16 cellular contexts compared by ENCODE assay signal in the genomic region with DNA sequence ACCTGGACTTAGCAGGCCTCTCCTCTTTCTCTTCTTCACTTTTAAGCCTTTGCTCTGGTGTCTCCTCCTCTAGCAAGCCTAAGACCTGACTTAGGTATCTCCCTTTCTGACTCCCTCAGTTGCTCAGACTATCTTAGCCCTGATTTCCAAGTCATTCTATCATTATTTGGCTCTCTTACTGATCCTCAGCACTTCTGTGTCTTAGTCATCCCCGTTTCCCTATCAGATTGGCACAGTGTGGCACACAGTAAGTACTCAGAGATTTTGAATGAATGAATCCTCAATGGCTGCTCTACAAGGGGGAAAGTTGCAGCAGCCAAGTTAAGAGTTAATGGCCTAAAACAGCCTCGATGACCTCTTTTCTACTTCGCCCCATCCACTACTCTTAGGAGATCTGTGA.
"Had no signal": no experiment of that assay in that cellular context is flagged by ENCODE, and none has a peak within 500 bp of the region (broad histone marks: within the 10 kb centered on the region; RNA-seq: fewer than 3 reads in every experiment).

No MANE protein-coding gene starts in this region.

- H3K9me3 ChIP-seq: ascending aorta, breast epithelium, esophagus muscularis mucosa, psoas muscle, sigmoid colon, stomach, vagina had no signal

- H3K9me3 Mint-ChIP-seq: activated CD4-positive, alpha-beta memory T cell treated with anti-CD3 and anti-CD28 coated beads, Interleukin-2, amount 10 ng/mL, durations not matched to agents 7 days and 5 days; activated T-cell treated with anti-CD3 and anti-CD28 coated beads, Interleukin-2, amount 50 U/mL, for 24 hours; nephron progenitor cell had no signal

- ATAC-seq: psoas muscle had no signal

- H3K4me3 Mint-ChIP-seq: activated CD4-positive, alpha-beta memory T cell treated with anti-CD3 and anti-CD28 coated beads, Interleukin-2, amount 10 ng/mL, durations not matched to agents 7 days and 5 days; activated naive CD4-positive, alpha-beta T cell treated with anti-CD3 and anti-CD28 coated beads, Interleukin-2, amount 10 ng/mL, durations not matched to agents 7 days and 5 days; activated T-cell treated with anti-CD3 and anti-CD28 coated beads, Interleukin-2, amount 50 U/mL, for 24 hours; nephron progenitor cell had no signal

- H3K4me1 ChIP-seq: breast epithelium, psoas muscle had no signal

- H3K27ac ChIP-seq: ascending aorta, breast epithelium, WERI-Rb-1 had no signal

- H3K27me3 ChIP-seq: ascending aorta, breast epithelium, dorsolateral prefrontal cortex, esophagus muscularis mucosa, sigmoid colon, stomach, vagina had no signal

- H3K36me3 ChIP-seq: ascending aorta, breast epithelium, esophagus muscularis mucosa, sigmoid colon, stomach, vagina, WERI-Rb-1 had no signal

- H3K27me3 Mint-ChIP-seq: activated T-cell treated with anti-CD3 and anti-CD28 coated beads, Interleukin-2, amount 50 U/mL, for 24 hours had no signal

- H3K4me3 ChIP-seq: ascending aorta, breast epithelium, dorsolateral prefrontal cortex, esophagus muscularis mucosa, psoas muscle, sigmoid colon, stomach, vagina had no signal

- DNase-seq: activated CD4-positive, alpha-beta memory T cell treated with anti-CD3 and anti-CD28 coated beads, Interleukin-2, amount 10 ng/mL, durations not matched to agents 7 days and 5 days; activated naive CD4-positive, alpha-beta T cell treated with anti-CD3 and anti-CD28 coated beads, Interleukin-2, amount 10 ng/mL, durations not matched to agents 7 days and 5 days; activated T-cell treated with anti-CD3 and anti-CD28 coated beads, Interleukin-2, amount 50 U/mL, for 24 hours; dorsolateral prefrontal cortex; foreskin fibroblast; nephron progenitor cell; psoas muscle; sigmoid colon; stimulated activated CD4-positive, alpha-beta T cell treated with anti-CD3 and anti-CD28 coated beads, Interleukin-1b, Interleukin-23, amount 100 ng/mL, for 48 hours; stomach; T-helper 1 cell; WERI-Rb-1 had no signal

- H3K4me1 Mint-ChIP-seq: nephron progenitor cell had no signal

- H3K27ac Mint-ChIP-seq: activated CD4-positive, alpha-beta memory T cell treated with anti-CD3 and anti-CD28 coated beads, Interleukin-2, amount 10 ng/mL, durations not matched to agents 7 days and 5 days; activated naive CD4-positive, alpha-beta T cell treated with anti-CD3 and anti-CD28 coated beads, Interleukin-2, amount 10 ng/mL, durations not matched to agents 7 days and 5 days; activated T-cell treated with anti-CD3 and anti-CD28 coated beads, Interleukin-2, amount 50 U/mL, for 24 hours; nephron progenitor cell had no signal
